ENCODE assay signal across 21 cellular contexts in the genomic region with DNA sequence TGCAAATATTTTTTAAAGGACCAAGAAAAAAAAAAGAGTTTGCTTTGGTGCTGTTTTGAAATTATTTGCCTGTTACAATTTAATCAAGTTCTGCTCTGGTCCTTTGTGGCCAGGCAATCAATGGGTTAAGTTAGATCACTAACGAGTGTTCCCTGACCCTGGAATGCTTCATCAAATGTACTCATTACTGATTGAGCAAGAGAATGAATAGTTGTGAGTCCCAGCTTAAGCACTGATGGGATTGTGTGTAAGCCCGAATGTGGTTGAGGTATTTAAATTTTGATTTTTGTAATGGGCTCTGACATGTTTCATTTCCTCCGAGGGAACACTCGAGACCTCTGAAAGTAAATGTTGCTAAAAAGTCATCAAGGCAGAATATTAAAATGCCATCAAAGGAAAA.
A peak's percentile ranks its signal among the peaks of the same experiment; 100 is the strongest.
DNase-seq lines count a peak whose midpoint lies in the region; ATAC-seq, FAIRE-seq and TF ChIP-seq lines count a peak whose summit lies in the region.
"Had no signal": no experiment of that assay in that cellular context is flagged by ENCODE, and none has a peak within 500 bp of the region (broad histone marks: within the 10 kb centered on the region; RNA-seq: fewer than 3 reads in every experiment).

No MANE protein-coding gene starts in this region.

- peak; percentile 28 for ATAC-seq in sciatic nerve
- ATAC-seq: A549, GM23338 had no signal

- H3K36me3 ChIP-seq in breast epithelium (no peaks in the 10 kb centered on the region), bronchial epithelial cell (ENCODE audit: control insufficient read depth, insufficient read depth, low read length) (no peaks in the 10 kb centered on the region), endodermal cell (ENCODE audit: control insufficient read depth, insufficient read depth, low read length) (no peaks in the 10 kb centered on the region), ascending aorta (no peaks in the 10 kb centered on the region)

- H3K27ac Mint-ChIP-seq in MCF 10A (ENCODE audit: low read depth, unreplicated experiment) (no peak overlapping the region), endodermal cell (no peak overlapping the region)
- H3K27ac Mint-ChIP-seq: CD4-positive, alpha-beta T cell; GM23338 had no signal

- TF ChIP-seq POLR2A in breast epithelium (IDR thresholded peaks at IDR 0.05) (no peak), lower leg skin (IDR thresholded peaks at IDR 0.05) (no peak)

- peaks cover 0 to 12% of the 10 kb centered on the region in 2 donors for H3K9me3 ChIP-seq in breast epithelium
- peaks cover 13% of the 10 kb centered on the region for H3K9me3 ChIP-seq in endodermal cell (ENCODE audit: control insufficient read depth, low read length)
- H3K9me3 ChIP-seq in ascending aorta = no peaks in the 10 kb centered on the region
- H3K9me3 ChIP-seq: Caco-2 had no signal

- WGBS in endodermal cell (ENCODE audit: insufficient coverage in 1 of 2, insufficient read length in 1 of 2), 2 experiments = 89 to 94% methylated on average over 3 to 4 of the region's 4 CpGs
- 48 to 58% methylated on average over 4 of the region's 4 CpGs for WGBS in lower leg skin, 2 donors

- POLR2A ChIA-PET in MCF 10A (lab: Yijun Ruan, JAX) = interaction anchor here (0.5 kb wide), 1 partner anchor 163 kb away, joined by 4 read pairs; no protein-coding TSS in a partner anchor

- no peaks in the 10 kb centered on the region for H3K27me3 ChIP-seq in breast epithelium
- H3K27me3 ChIP-seq in bronchial epithelial cell (ENCODE audit: control insufficient read depth, insufficient read depth, low read length) = no peaks in the 10 kb centered on the region
- H3K27me3 ChIP-seq in endodermal cell (ENCODE audit: control insufficient read depth, insufficient read depth, low read length, poor library complexity, severe bottlenecking) = no peaks in the 10 kb centered on the region
- no peaks in the 10 kb centered on the region for H3K27me3 ChIP-seq in ascending aorta

- no peaks in the 10 kb centered on the region for H3K4me1 Mint-ChIP-seq in MCF 10A (ENCODE audit: insufficient read depth, unreplicated experiment)
- H3K4me1 Mint-ChIP-seq in endodermal cell = no peaks in the 10 kb centered on the region
- H3K4me1 Mint-ChIP-seq: GM23338 had no signal

- H3K4me1 ChIP-seq in breast epithelium = no peaks in the 10 kb centered on the region
- H3K4me1 ChIP-seq in endodermal cell (ENCODE audit: control insufficient read depth, insufficient read depth, low read length) = no peaks in the 10 kb centered on the region
- H3K4me1 ChIP-seq in ascending aorta = peaks cover 0 to 3% of the 10 kb centered on the region in 2 donors
- H3K4me1 ChIP-seq: A549, Caco-2 had no signal

- no peak for FAIRE-seq in bronchial epithelial cell (lab: Jason Lieb, UNC)
- FAIRE-seq: A549, D721Med, G401.6, GM12892, GM18507, H54, HTR-8/SVneo had no signal

- DNase-seq in MCF 10A (ENCODE audit: unreplicated experiment) = peak; percentile 3
- no peak for DNase-seq in breast epithelium (ENCODE audit: low spot score in 2 of 2)
- DNase-seq in bronchial epithelial cell (ENCODE audit: low read depth) = peak; percentile 59
- DNase-seq in fibroblast of mammary gland (ENCODE audit: low read depth) = peak; percentile 9
- no peak for DNase-seq in sciatic nerve (ENCODE audit: low spot score)
- no peak for DNase-seq in endodermal cell
- no peak for DNase-seq in lower leg skin (ENCODE audit: low spot score in 2 of 2)
- DNase-seq in ascending aorta (ENCODE audit: low spot score in 2 of 2) = no peak
- DNase-seq: AML-193; Caco-2; CD4-positive, alpha-beta T cell had no signal

- H3K36me3 Mint-ChIP-seq in MCF 10A (ENCODE audit: insufficient read depth, unreplicated experiment) (no peaks in the 10 kb centered on the region), endodermal cell (ENCODE audit: low read depth) (peaks cover 4% of the 10 kb centered on the region)

- H3K4me3 Mint-ChIP-seq in MCF 10A (ENCODE audit: unreplicated experiment) (no peak overlapping the region), endodermal cell (no peak overlapping the region)
- H3K4me3 Mint-ChIP-seq: CD4-positive, alpha-beta T cell; GM23338 had no signal

- TF ChIP-seq CTCF in MCF 10A (IDR thresholded peaks at IDR 0.05; ENCODE audit: unreplicated experiment) (no peak), breast epithelium (IDR thresholded peaks at IDR 0.05) (no peak), bronchial epithelial cell (IDR thresholded peaks at IDR 0.05; ENCODE audit: insufficient read depth, low read length, severe bottlenecking) (no peak), fibroblast of mammary gland (conservative IDR thresholded peaks at IDR 0.05; ENCODE audit: control insufficient read depth, insufficient read depth, low read depth, low read length) (no peak), endodermal cell (conservative IDR thresholded peaks at IDR 0.05) (no peak), lower leg skin (IDR thresholded peaks at IDR 0.05) (no peak), ascending aorta (IDR thresholded peaks at IDR 0.05) (no peak)

- H3K9ac ChIP-seq in endodermal cell (ENCODE audit: extremely low read depth, low read length, poor library complexity, severe bottlenecking) = no peak overlapping the region

- H3K9me3 Mint-ChIP-seq in MCF 10A (ENCODE audit: unreplicated experiment) (no peaks in the 10 kb centered on the region), endodermal cell (peaks cover 20% of the 10 kb centered on the region)
- H3K9me3 Mint-ChIP-seq: CD4-positive, alpha-beta T cell had no signal

- H3K27ac ChIP-seq in breast epithelium (no peak overlapping the region), endodermal cell (ENCODE audit: low read depth, low read length) (no peak overlapping the region), ascending aorta (no peak overlapping the region)
- H3K27ac ChIP-seq: 22Rv1, A549, C4-2B had no signal

- H3K27me3 Mint-ChIP-seq in MCF 10A (ENCODE audit: insufficient read depth, unreplicated experiment) (no peaks in the 10 kb centered on the region), endodermal cell (ENCODE audit: insufficient read depth) (no peaks in the 10 kb centered on the region)
- H3K27me3 Mint-ChIP-seq: CD4-positive, alpha-beta T cell had no signal

- no peak overlapping the region for H3K4me3 ChIP-seq in breast epithelium
- no peak overlapping the region for H3K4me3 ChIP-seq in bronchial epithelial cell (ENCODE audit: low read depth, low read length)
- no peak overlapping the region for H3K4me3 ChIP-seq in fibroblast of mammary gland (ENCODE audit: control insufficient read depth, low read depth, low read length)
- H3K4me3 ChIP-seq in endodermal cell (ENCODE audit: low read length) = no peak overlapping the region
- no peak overlapping the region for H3K4me3 ChIP-seq in lower leg skin (ENCODE audit: low read depth, poor library complexity, severe bottlenecking)
- H3K4me3 ChIP-seq in ascending aorta = no peak overlapping the region
- H3K4me3 ChIP-seq: A549, GM23338 had no signal

- CTCF ChIA-PET in MCF 10A (lab: Yijun Ruan, JAX) = interaction anchor here (0.6 kb wide), 3 partner anchors 28 to 138 kb away, joined by 3 to 4 read pairs (median 3); no protein-coding TSS in a partner anchor

- no TSS peak for BruUV-seq in MCF 10A (replicated peaks; lab: Mats Ljungman, UMichigan)

- intact Hi-C loops in MCF 10A (cut with micrococcal nuclease) = no loop called here
- intact Hi-C loops in breast epithelium (cut with DNase I; ENCODE audit: low total_unique reads) = no loop called here
- intact Hi-C loops in sciatic nerve (cut with DNase I) = no loop called here
- intact Hi-C loops in lower leg skin (cut with DNase I; ENCODE audit: low total_unique reads) = no loop called here
- intact Hi-C loops in ascending aorta (cut with DNase I) = no loop called here

Comparison
In these comparisons a context has a peak if more than half of its experiments do, and no peak if none do; other contexts are left out.
1. DNase-seq: peak in MCF 10A (single experiment), bronchial epithelial cell (single experiment) and fibroblast of mammary gland (single experiment); none in breast epithelium (0 of 2), sciatic nerve (single experiment), endodermal cell (single experiment), lower leg skin (0 of 2) and ascending aorta (0 of 2).